Comparison of ENCODE assay signal across 8 cellular contexts in the genomic region with DNA sequence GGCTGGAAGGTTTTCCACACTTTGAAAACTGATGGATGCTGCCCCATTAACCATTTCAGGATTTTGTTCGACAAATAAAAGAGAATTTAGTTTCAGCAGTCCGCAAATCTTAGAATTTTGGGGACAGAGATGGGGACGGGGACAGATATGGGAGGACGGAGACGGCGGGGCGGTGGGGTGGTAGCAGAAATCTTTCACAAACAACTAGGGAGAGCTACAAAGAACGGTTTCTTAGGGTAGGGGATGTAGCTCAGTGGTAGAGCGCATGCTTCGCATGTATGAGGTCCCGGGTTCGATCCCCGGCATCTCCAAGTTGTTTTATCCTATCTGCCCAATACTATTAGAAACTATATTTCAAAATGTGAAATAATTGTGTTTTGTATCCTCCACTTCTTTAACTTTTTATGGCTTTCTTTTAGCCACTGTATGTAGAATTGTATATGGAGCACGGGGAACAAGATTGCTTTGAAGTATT. TPM values are rescaled to one million over a fixed set of nuclear protein-coding genes. Genes with fewer than 3 reads are reported as not detected.
DNase-seq lines count a peak whose midpoint lies in the region; ATAC-seq and TF ChIP-seq lines count a peak whose summit lies in the region.

No MANE protein-coding gene starts in this region.

- TF ChIP-seq CTCF in GM12864 (IDR thresholded peaks at IDR 0.05; ENCODE audit: low read depth, low read length, missing control alignments) (no peak), WTC11 (IDR thresholded peaks at IDR 0.05) (no peak)

- H3K4me1 Mint-ChIP-seq in WTC11: peaks cover 22% of the 10 kb centered on the region
- peaks cover 25% of the 10 kb centered on the region for H3K4me1 Mint-ChIP-seq in central memory CD8-positive, alpha-beta T cell

- DNase-seq in GM12864 (ENCODE audit: low read depth): no peak
- peak; percentile 39 for DNase-seq in NCI-H2171 (lab: John Stamatoyannopoulos, UW)
- peak; percentile 75 for DNase-seq in WTC11 (ENCODE audit: low spot score)
- DNase-seq in central memory CD8-positive, alpha-beta T cell (ENCODE audit: low spot score in 2 of 2): peak; percentile 56 to 71
- peak in 3 of 4 experiments; percentile 67 to 81 (median 74) for DNase-seq in stimulated activated CD4-positive, alpha-beta T cell treated with anti-CD3 and anti-CD28 coated beads, Interleukin-1b, Interleukin-23, amount 100 ng/mL, for 24 hours (ENCODE audit: low read depth in 4 of 4, low spot score in 1 of 4)

- H3K4me3 Mint-ChIP-seq in WTC11: no peak overlapping the region
- no peak overlapping the region for H3K4me3 Mint-ChIP-seq in central memory CD8-positive, alpha-beta T cell

- H3K27ac ChIP-seq in layer of hippocampus (ENCODE audit: low read depth, low read length): peak overlapping the region; percentile 81

- H3K27ac Mint-ChIP-seq in WTC11: no peak overlapping the region
- H3K27ac Mint-ChIP-seq in central memory CD8-positive, alpha-beta T cell (ENCODE audit: low read depth): no peak overlapping the region

- no peaks in the 10 kb centered on the region for H3K36me3 Mint-ChIP-seq in WTC11
- H3K36me3 Mint-ChIP-seq in central memory CD8-positive, alpha-beta T cell (ENCODE audit: insufficient read depth): peaks cover 18% of the 10 kb centered on the region

- no peaks in the 10 kb centered on the region for H3K9me3 Mint-ChIP-seq in WTC11
- H3K9me3 Mint-ChIP-seq in central memory CD8-positive, alpha-beta T cell: peaks cover 5% of the 10 kb centered on the region

- H3K4me3 ChIP-seq in GM12864 (ENCODE audit: low read depth, low read length): peak overlapping the region; percentile 68

- ATAC-seq in HG02973 (IDR thresholded peaks at IDR 0.05; ENCODE audit: unreplicated experiment) (peak; percentile 41), WTC11 (peak; percentile 3), HG03095 (IDR thresholded peaks at IDR 0.05; ENCODE audit: unreplicated experiment) (no peak)
- peak; percentile 61 for ATAC-seq in central memory CD8-positive, alpha-beta T cell (replicated peaks; ENCODE audit: extremely low read depth, poor library complexity, severe bottlenecking)

- POLR2A ChIA-PET in WTC11 (lab: Charles Lee): interaction anchor here (0.5 kb wide), 1 partner anchor 19 kb away, joined by 9 read pairs; no protein-coding TSS in a partner anchor

- CTCF ChIA-PET in WTC11 (lab: Charles Lee): interaction anchor here (0.5 to 1.5 kb wide), 2 partner anchors 21 to 212 kb away, joined by 4 to 5 read pairs; no protein-coding TSS in a partner anchor

- H3K27me3 Mint-ChIP-seq in WTC11 (ENCODE audit: low read depth): no peaks in the 10 kb centered on the region
- no peaks in the 10 kb centered on the region for H3K27me3 Mint-ChIP-seq in central memory CD8-positive, alpha-beta T cell

- H3K27me3 ChIP-seq in layer of hippocampus (ENCODE audit: control insufficient read depth, insufficient read depth, low read length): no peaks in the 10 kb centered on the region

TF ChIP-seq in WTC11, 78 proteins besides CTCF, POLR2A, EP300 and RAD21:
- TF ChIP-seq KAT7 (CRISPR knock-in tag; IDR thresholded peaks at IDR 0.05; ENCODE audit: borderline replicate concordance) (no peak), ZNF263 (CRISPR knock-in tag; IDR thresholded peaks at IDR 0.05; ENCODE audit: low read depth) (0 out of 2 replicates have a peak, but pooled peaks have one; percentile 14), ZNF671 (CRISPR knock-in tag; IDR thresholded peaks at IDR 0.05) (peak; percentile 52; the same call in 1 of the 2 replicates), ZNF232 (CRISPR knock-in tag; IDR thresholded peaks at IDR 0.05) (peak; percentile 53; the same call in 1 of the 2 replicates), HMGA2 (CRISPR knock-in tag; IDR thresholded peaks at IDR 0.05) (0 out of 2 replicates have a peak, but pooled peaks have one; percentile 4)
- TF ChIP-seq, protein P1, sequence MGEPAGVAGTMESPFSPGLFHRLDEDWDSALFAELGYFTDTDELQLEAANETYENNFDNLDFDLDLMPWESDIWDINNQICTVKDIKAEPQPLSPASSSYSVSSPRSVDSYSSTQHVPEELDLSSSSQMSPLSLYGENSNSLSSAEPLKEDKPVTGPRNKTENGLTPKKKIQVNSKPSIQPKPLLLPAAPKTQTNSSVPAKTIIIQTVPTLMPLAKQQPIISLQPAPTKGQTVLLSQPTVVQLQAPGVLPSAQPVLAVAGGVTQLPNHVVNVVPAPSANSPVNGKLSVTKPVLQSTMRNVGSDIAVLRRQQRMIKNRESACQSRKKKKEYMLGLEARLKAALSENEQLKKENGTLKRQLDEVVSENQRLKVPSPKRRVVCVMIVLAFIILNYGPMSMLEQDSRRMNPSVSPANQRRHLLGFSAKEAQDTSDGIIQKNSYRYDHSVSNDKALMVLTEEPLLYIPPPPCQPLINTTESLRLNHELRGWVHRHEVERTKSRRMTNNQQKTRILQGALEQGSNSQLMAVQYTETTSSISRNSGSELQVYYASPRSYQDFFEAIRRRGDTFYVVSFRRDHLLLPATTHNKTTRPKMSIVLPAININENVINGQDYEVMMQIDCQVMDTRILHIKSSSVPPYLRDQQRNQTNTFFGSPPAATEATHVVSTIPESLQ (CRISPR knock-in tag; IDR thresholded peaks at IDR 0.05): no peak
- TF ChIP-seq, protein P2, sequence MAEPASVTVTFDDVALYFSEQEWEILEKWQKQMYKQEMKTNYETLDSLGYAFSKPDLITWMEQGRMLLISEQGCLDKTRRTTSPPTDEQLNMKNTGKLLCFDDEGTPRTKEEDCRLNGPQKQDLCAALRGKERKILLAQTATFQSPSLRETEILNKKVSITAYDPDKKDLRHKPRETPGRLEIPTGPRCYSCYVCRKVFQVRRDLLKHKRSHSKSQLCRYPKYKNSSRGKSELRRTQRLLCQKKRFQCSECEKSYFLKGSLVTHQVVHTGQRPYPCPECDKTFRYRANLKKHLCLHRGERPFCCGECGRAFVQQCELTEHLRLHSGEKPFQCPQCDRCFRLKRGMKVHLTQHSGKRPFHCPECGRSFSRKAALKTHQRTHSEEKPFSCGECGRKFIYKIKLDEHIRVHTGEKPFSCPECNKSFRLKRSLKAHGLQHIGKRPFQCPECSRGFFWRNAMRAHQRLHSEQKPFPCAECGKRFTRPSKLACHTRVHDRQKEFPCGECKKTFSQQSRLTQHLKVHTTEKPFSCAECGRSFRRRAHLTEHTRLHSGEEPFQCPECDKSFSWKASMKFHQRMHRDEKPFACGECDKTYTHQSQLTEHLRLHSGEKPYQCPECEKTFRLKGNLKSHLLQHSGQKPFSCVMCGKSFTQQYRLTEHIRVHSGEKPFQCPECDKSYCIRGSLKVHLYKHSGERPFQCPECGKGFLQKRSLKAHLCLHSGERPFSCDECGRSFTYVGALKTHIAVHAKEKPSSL (CRISPR knock-in tag; conservative IDR thresholded peaks at IDR 0.05): 0 out of 2 replicates have a peak, but pooled peaks have one; percentile 45
- TF ChIP-seq, protein P3, sequence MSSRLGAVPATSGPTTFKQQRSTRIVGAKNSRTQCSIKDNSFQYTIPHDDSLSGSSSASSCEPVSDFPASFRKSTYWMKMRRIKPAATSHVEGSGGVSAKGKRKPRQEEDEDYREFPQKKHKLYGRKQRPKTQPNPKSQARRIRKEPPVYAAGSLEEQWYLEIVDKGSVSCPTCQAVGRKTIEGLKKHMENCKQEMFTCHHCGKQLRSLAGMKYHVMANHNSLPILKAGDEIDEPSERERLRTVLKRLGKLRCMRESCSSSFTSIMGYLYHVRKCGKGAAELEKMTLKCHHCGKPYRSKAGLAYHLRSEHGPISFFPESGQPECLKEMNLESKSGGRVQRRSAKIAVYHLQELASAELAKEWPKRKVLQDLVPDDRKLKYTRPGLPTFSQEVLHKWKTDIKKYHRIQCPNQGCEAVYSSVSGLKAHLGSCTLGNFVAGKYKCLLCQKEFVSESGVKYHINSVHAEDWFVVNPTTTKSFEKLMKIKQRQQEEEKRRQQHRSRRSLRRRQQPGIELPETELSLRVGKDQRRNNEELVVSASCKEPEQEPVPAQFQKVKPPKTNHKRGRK (CRISPR knock-in tag; IDR thresholded peaks at IDR 0.05; ENCODE audit: borderline replicate concordance): no peak
- TF ChIP-seq, protein P4, sequence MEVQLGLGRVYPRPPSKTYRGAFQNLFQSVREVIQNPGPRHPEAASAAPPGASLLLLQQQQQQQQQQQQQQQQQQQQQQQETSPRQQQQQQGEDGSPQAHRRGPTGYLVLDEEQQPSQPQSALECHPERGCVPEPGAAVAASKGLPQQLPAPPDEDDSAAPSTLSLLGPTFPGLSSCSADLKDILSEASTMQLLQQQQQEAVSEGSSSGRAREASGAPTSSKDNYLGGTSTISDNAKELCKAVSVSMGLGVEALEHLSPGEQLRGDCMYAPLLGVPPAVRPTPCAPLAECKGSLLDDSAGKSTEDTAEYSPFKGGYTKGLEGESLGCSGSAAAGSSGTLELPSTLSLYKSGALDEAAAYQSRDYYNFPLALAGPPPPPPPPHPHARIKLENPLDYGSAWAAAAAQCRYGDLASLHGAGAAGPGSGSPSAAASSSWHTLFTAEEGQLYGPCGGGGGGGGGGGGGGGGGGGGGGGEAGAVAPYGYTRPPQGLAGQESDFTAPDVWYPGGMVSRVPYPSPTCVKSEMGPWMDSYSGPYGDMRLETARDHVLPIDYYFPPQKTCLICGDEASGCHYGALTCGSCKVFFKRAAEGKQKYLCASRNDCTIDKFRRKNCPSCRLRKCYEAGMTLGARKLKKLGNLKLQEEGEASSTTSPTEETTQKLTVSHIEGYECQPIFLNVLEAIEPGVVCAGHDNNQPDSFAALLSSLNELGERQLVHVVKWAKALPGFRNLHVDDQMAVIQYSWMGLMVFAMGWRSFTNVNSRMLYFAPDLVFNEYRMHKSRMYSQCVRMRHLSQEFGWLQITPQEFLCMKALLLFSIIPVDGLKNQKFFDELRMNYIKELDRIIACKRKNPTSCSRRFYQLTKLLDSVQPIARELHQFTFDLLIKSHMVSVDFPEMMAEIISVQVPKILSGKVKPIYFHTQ (CRISPR knock-in tag; IDR thresholded peaks at IDR 0.05): peak; percentile 68; the same call in 1 of the 2 replicates
- TF ChIP-seq, protein P5, sequence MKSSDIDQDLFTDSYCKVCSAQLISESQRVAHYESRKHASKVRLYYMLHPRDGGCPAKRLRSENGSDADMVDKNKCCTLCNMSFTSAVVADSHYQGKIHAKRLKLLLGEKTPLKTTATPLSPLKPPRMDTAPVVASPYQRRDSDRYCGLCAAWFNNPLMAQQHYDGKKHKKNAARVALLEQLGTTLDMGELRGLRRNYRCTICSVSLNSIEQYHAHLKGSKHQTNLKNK (CRISPR knock-in tag; IDR thresholded peaks at IDR 0.05): no peak

RNA-seq across cellular contexts. Expression of a gene that starts 15.1 kb away (rescaled TPM):
- 57.1 to 67.4 TPM (median 57.6 TPM) in 3 replicates for total RNA-seq in WTC11 (2021)

RNA-seq across cellular contexts. Expression of a gene that starts 43.5 kb away (rescaled TPM):
- 21.0 to 22.1 TPM (median 21.6 TPM) in 3 replicates for total RNA-seq in WTC11 (2021)

RNA-seq across cellular contexts. Expression of a gene that starts 53.2 kb away (rescaled TPM):
- total RNA-seq in WTC11 (2021): 0.14 to 0.15 TPM in 2 of 3 replicates, not detected in the other
